Comparison of ENCODE assay signal across 19 cellular contexts in the genomic region with DNA sequence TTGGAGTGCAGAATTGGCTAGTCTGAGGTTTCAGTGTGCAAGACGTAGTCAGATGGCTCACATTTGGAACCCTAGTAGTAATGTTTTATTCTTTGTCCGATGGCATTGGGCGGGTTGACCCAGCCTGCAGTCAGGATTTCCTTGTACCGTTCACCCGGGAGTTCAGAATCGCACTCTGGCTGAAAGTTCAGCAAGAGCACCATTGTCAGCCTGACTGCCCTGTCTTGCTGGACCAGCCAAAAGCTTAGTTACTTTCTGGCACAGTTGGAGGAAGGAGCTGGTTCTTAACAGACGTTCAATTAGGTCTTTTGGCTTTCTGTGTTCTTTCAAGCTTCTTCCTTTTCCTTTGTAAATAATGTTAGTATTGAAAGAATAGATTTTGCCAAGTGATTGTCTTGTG. TPM values are rescaled to one million over a fixed set of nuclear protein-coding genes. Genes with fewer than 3 reads are reported as not detected.
DNase-seq lines count a peak whose midpoint lies in the region; ATAC-seq and TF ChIP-seq lines count a peak whose summit lies in the region.
"Had no signal": no experiment of that assay in that cellular context is flagged by ENCODE, and none has a peak within 500 bp of the region (broad histone marks: within the 10 kb centered on the region; RNA-seq: fewer than 3 reads in every experiment).

No MANE protein-coding gene starts in this region.

- TF ChIP-seq CTCF in progenitor cell of endocrine pancreas (IDR thresholded peaks at IDR 0.05; ENCODE audit: unreplicated experiment): no peak

- H3K4me3 ChIP-seq in SJCRH30: no peak overlapping the region
- H3K4me3 ChIP-seq: BLaER1 treated with 17β-estradiol and CSF1 and Interleukin-3, amounts not matched to agents 10 nM and 100 nM; coronary artery; PC-9 had no signal

- no peaks in the 10 kb centered on the region for H3K27me3 ChIP-seq in SJCRH30

- H3K4me3 Mint-ChIP-seq in activated naive CD4-positive, alpha-beta T cell treated with anti-CD3 and anti-CD28 coated beads, Interleukin-2, amount 10 ng/mL, durations not matched to agents 7 days and 5 days: no peak overlapping the region
- H3K4me3 Mint-ChIP-seq in T-helper 17 cell (no peak overlapping the region), progenitor cell of endocrine pancreas (ENCODE audit: low read depth) (no peak overlapping the region)
- H3K4me3 Mint-ChIP-seq: naive B cell had no signal

- no peak overlapping the region for H3K27ac ChIP-seq in SJCRH30
- H3K27ac ChIP-seq: PC-9 had no signal

- no peaks in the 10 kb centered on the region for H3K9me3 Mint-ChIP-seq in activated naive CD4-positive, alpha-beta T cell treated with anti-CD3 and anti-CD28 coated beads, Interleukin-2, amount 10 ng/mL, durations not matched to agents 7 days and 5 days
- H3K9me3 Mint-ChIP-seq in progenitor cell of endocrine pancreas (ENCODE audit: low read depth): no peaks in the 10 kb centered on the region
- H3K9me3 Mint-ChIP-seq: naive B cell had no signal

- H3K36me3 ChIP-seq in SJCRH30: peaks cover 9% of the 10 kb centered on the region

- peaks cover 73% of the 10 kb centered on the region for H3K36me3 Mint-ChIP-seq in activated naive CD4-positive, alpha-beta T cell treated with anti-CD3 and anti-CD28 coated beads, Interleukin-2, amount 10 ng/mL, durations not matched to agents 7 days and 5 days
- peaks cover 2% of the 10 kb centered on the region for H3K36me3 Mint-ChIP-seq in T-helper 17 cell (ENCODE audit: low read depth)
- H3K36me3 Mint-ChIP-seq in progenitor cell of endocrine pancreas (ENCODE audit: insufficient read depth): peaks cover 42% of the 10 kb centered on the region

- H3K27ac Mint-ChIP-seq in activated naive CD4-positive, alpha-beta T cell treated with anti-CD3 and anti-CD28 coated beads, Interleukin-2, amount 10 ng/mL, durations not matched to agents 7 days and 5 days: peak overlapping the region; percentile 16
- H3K27ac Mint-ChIP-seq in T-helper 17 cell: peak overlapping the region; percentile 49
- H3K27ac Mint-ChIP-seq in progenitor cell of endocrine pancreas: peak overlapping the region; percentile 26

- ATAC-seq in T-helper 17 cell: no peak
- ATAC-seq in esophagus mucosa: peak; percentile 56
- no peak for ATAC-seq in HG03521 (IDR thresholded peaks at IDR 0.05; ENCODE audit: unreplicated experiment)

- CTCF ChIA-PET in activated naive CD4-positive, alpha-beta T cell treated with anti-CD3 and anti-CD28 coated beads, Interleukin-2, amount 10 ng/mL, durations not matched to agents 7 days and 5 days (lab: Charles Lee): no interaction called here

- H3K4me1 Mint-ChIP-seq in activated naive CD4-positive, alpha-beta T cell treated with anti-CD3 and anti-CD28 coated beads, Interleukin-2, amount 10 ng/mL, durations not matched to agents 7 days and 5 days: peaks cover 2% of the 10 kb centered on the region
- H3K4me1 Mint-ChIP-seq in T-helper 17 cell (peaks cover 7% of the 10 kb centered on the region), progenitor cell of endocrine pancreas (ENCODE audit: low read depth) (no peaks in the 10 kb centered on the region)

- peaks cover 4% of the 10 kb centered on the region; the same call in 1 of the 2 replicates for H3K4me1 ChIP-seq in SJCRH30

- H3K27me3 Mint-ChIP-seq in activated naive CD4-positive, alpha-beta T cell treated with anti-CD3 and anti-CD28 coated beads, Interleukin-2, amount 10 ng/mL, durations not matched to agents 7 days and 5 days: no peaks in the 10 kb centered on the region
- H3K27me3 Mint-ChIP-seq in T-helper 17 cell: no peaks in the 10 kb centered on the region
- no peaks in the 10 kb centered on the region for H3K27me3 Mint-ChIP-seq in progenitor cell of endocrine pancreas
- H3K27me3 Mint-ChIP-seq: naive B cell had no signal

- no peaks in the 10 kb centered on the region for H3K9me3 ChIP-seq in T-helper 17 cell (ENCODE audit: control insufficient read depth, low read length, poor library complexity, severe bottlenecking)
- H3K9me3 ChIP-seq in SJCRH30 (replicated peaks): no peaks in the 10 kb centered on the region
- H3K9me3 ChIP-seq: BLaER1 treated with 17β-estradiol and CSF1 and Interleukin-3, amounts not matched to agents 10 nM and 100 nM had no signal

- no peak for DNase-seq in activated naive CD4-positive, alpha-beta T cell treated with anti-CD3 and anti-CD28 coated beads, Interleukin-2, amount 10 ng/mL, durations not matched to agents 7 days and 5 days
- no peak for DNase-seq in activated naive CD4-positive, alpha-beta T cell treated with anti-CD3 and anti-CD28 coated beads, Interleukin-2, amount 50 U/mL, for 16 hours
- no peak for DNase-seq in T-helper 17 cell
- DNase-seq in progenitor cell of endocrine pancreas (ENCODE audit: low spot score, unreplicated experiment): no peak
- DNase-seq in SJCRH30: no peak
- DNase-seq in NK-92 (lab: John Stamatoyannopoulos, UW; ENCODE audit: unreplicated experiment): no peak
- DNase-seq: activated CD4-positive, alpha-beta T cell treated with anti-CD3 and anti-CD28 coated beads for 1 hour; KG1; kidney glomerular epithelial cell; naive B cell; NCI-H146; PC-9; SIG-M5; stimulated activated CD4-positive, alpha-beta T cell treated with anti-CD3 and anti-CD28 coated beads, Interleukin-4, amount 100 ng/mL, for 4 hours; stimulated activated naive CD4-positive, alpha-beta T cell treated with Interleukin-2 at 50 U/mL for 16 hours had no signal

RNA-seq across cellular contexts. Expression of a gene that starts 18.6 kb away (rescaled TPM):
- total RNA-seq in T-helper 17 cell (10 to 100 TPM; 64.0 to 72.2 TPM), esophagus mucosa (17.4 TPM), progenitor cell of endocrine pancreas (25.5 and 28.5 TPM in 2 replicates)
- total RNA-seq in SJCRH30 (2014; rRNA removed; shearing (Covaris generic)): 18.6 and 18.8 TPM in 2 replicates
